Comparison of ENCODE assay signal across 24 cellular contexts in the genomic region with DNA sequence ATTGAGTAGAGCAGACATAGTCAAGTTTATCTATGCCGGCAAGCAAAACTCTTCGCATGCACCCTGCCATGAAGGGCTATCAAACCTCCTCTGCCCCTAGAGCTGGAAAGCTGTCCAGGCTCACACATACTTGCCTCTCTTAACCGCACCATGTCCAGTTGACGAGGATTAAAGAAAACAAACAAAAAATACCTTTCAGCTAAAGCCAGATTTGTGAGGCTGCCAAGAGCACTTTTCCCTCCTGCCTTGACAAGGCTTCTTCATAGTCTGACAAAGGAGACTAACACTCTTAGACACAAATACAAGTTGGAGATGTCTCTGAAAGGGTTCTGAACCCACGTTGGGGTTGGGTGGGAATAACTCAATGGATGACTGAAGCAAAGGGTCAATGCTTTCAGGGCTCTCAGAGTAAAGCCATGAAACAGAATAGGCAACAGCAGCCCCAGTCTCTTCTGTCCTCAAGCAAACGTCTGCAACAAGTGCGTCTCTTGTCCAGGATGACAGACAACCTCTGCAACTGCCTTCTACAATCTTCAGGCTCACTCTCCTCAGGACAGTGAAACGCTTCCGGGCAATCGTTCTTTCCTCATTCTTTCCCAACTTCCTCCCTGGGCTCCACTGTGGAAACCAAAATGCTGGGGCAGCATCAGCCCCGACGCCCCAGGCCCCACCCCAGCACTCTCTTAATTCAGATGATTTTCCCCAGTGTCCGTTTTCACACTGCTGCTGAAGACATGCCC. TPM values are rescaled to one million over a fixed set of nuclear protein-coding genes. Genes with fewer than 3 reads are reported as not detected.
DNase-seq lines count a peak whose midpoint lies in the region; ATAC-seq, FAIRE-seq and TF ChIP-seq lines count a peak whose summit lies in the region.
"Had no signal": no experiment of that assay in that cellular context is flagged by ENCODE, and none has a peak within 500 bp of the region (broad histone marks: within the 10 kb centered on the region; RNA-seq: fewer than 3 reads in every experiment).

No MANE protein-coding gene starts in this region.

- H3K27me3 ChIP-seq in pancreas: no peaks in the 10 kb centered on the region
- H3K27me3 ChIP-seq: cardiac muscle cell, Peyer's patch, right atrium auricular region, upper lobe of left lung had no signal

- peaks cover 0 to 2% (median 1%) of the 10 kb centered on the region in 3 donors for H3K27me3 Mint-ChIP-seq in CD14-positive monocyte (ENCODE audit: low read depth in 3 of 3)
- H3K27me3 Mint-ChIP-seq: activated CD4-positive, alpha-beta memory T cell treated with anti-CD3 and anti-CD28 coated beads for 36 hours; CD4-positive, CD25-positive, alpha-beta regulatory T cell had no signal

- DNase-seq in CD14-positive monocyte (ENCODE audit: low spot score) (no peak), NOMO-1 treated with dmso at 0.1 percent for 144 hours (lab: John Stamatoyannopoulos, UW; ENCODE audit: unreplicated experiment) (peak; percentile 42), astrocyte of the cerebellum (ENCODE audit: low read depth) (peak; percentile 68), kidney glomerular epithelial cell (lab: John Stamatoyannopoulos, UW) (peak; percentile 5), pancreas (no peak), kidney (no peak)
- no peak for DNase-seq in central memory CD4-positive, alpha-beta T cell
- DNase-seq: activated CD4-positive, alpha-beta memory T cell treated with anti-CD3 and anti-CD28 coated beads for 36 hours; activated T-cell treated with anti-CD3 and anti-CD28 coated beads, Interleukin-2, amount 50 U/mL, for 4 hours; CD4-positive, CD25-positive, alpha-beta regulatory T cell; effector CD8-positive, alpha-beta T cell; NCI-H1694; NCI-H510A; Peyer's patch; stimulated activated naive CD4-positive, alpha-beta T cell treated with Interleukin-2 at 50 U/mL for 16 hours had no signal

- TF ChIP-seq CTCF in CD14-positive monocyte (IDR thresholded peaks at IDR 0.05) (no peak), astrocyte of the cerebellum (IDR thresholded peaks at IDR 0.05; ENCODE audit: low read depth, low read length, missing control alignments) (no peak), pancreas (IDR thresholded peaks at IDR 0.05) (no peak), kidney (IDR thresholded peaks at IDR 0.05; ENCODE audit: borderline replicate concordance, extremely low read depth, insufficient read depth) (no peak)

- H3K27ac Mint-ChIP-seq in CD14-positive monocyte: peak overlapping the region in 1 of 7 donors; percentile 53
- H3K27ac Mint-ChIP-seq: activated CD4-positive, alpha-beta memory T cell treated with anti-CD3 and anti-CD28 coated beads for 36 hours; activated naive CD4-positive, alpha-beta T cell treated with anti-CD3 and anti-CD28 coated beads, Interleukin-2, amount 50 U/mL, for 72 hours; CD4-positive, CD25-positive, alpha-beta regulatory T cell had no signal

- H3K4me3 Mint-ChIP-seq in CD14-positive monocyte: peak overlapping the region; percentile 7 to 38
- H3K4me3 Mint-ChIP-seq: activated CD4-positive, alpha-beta memory T cell treated with anti-CD3 and anti-CD28 coated beads for 36 hours; activated T-cell treated with anti-CD3 and anti-CD28 coated beads, Interleukin-2, amount 50 U/mL, for 4 hours; CD4-positive, CD25-positive, alpha-beta regulatory T cell; neural crest cell had no signal

- no peaks in the 10 kb centered on the region for H3K4me1 Mint-ChIP-seq in CD14-positive monocyte
- H3K4me1 Mint-ChIP-seq: CD4-positive, CD25-positive, alpha-beta regulatory T cell; neural crest cell had no signal

- H3K9me3 Mint-ChIP-seq in CD14-positive monocyte: peaks cover 9 to 31% (median 18%) of the 10 kb centered on the region in 7 donors

- H3K4me1 ChIP-seq in pancreas (peaks cover 0 to 6% (median 0%) of the 10 kb centered on the region in 3 donors), kidney (ENCODE audit: control insufficient read depth in 1 of 2, insufficient read depth in 1 of 2, low read depth in 1 of 2, low read length in 2 of 2) (no peaks in the 10 kb centered on the region)
- H3K4me1 ChIP-seq: A549, Peyer's patch, right atrium auricular region, upper lobe of left lung had no signal

- peaks cover 10 to 26% of the 10 kb centered on the region in 2 donors for H3K36me3 Mint-ChIP-seq in CD14-positive monocyte

- FAIRE-seq in pancreas (lab: Jason Lieb, UNC) (no peak), kidney (lab: Jason Lieb, UNC) (no peak)
- FAIRE-seq: A549, keratinocyte had no signal

- WGBS in pancreas, 2 donors: 91 to 92% methylated on average over 13 of the region's 13 CpGs

- intact Hi-C loops in CD14-positive monocyte (cut with micrococcal nuclease): no loop called here
- intact Hi-C loops in pancreas (cut with DNase I): no loop called here
- intact Hi-C loops in kidney (cut with DNase I): no loop called here

- no peak overlapping the region for H3K9ac ChIP-seq in kidney (ENCODE audit: low read length in 2 of 2)

- ATAC-seq in pancreas (no peak), GM19467 (IDR thresholded peaks at IDR 0.05; ENCODE audit: unreplicated experiment) (no peak)
- ATAC-seq: A549; activated naive CD4-positive, alpha-beta T cell treated with anti-CD3 and anti-CD28 coated beads, Interleukin-2, amount 50 U/mL, for 72 hours; activated T-cell treated with anti-CD3 and anti-CD28 coated beads, Interleukin-2, amount 50 U/mL, for 4 hours; HCT116 had no signal

- H3K9me3 ChIP-seq in pancreas (no peaks in the 10 kb centered on the region), kidney (ENCODE audit: control insufficient read depth in 1 of 2, low read length in 2 of 2) (peaks cover 0 to 2% of the 10 kb centered on the region in 2 donors)
- H3K9me3 ChIP-seq: Peyer's patch had no signal

- in situ Hi-C loops in astrocyte of the cerebellum (cut with HindIII; ENCODE audit: low sequenced_read_pairs): no loop called here

- H3K4me3 ChIP-seq in astrocyte of the cerebellum (ENCODE audit: low read depth, low read length) (no peak overlapping the region), pancreas (no peak overlapping the region), kidney (ENCODE audit: low read length in 2 of 2) (no peak overlapping the region)
- H3K4me3 ChIP-seq: A549, cardiac muscle cell, Peyer's patch, right atrium auricular region, upper lobe of left lung had no signal

- H3K27ac ChIP-seq in pancreas (no peak overlapping the region), kidney (ENCODE audit: low read depth in 2 of 2, low read length in 2 of 2) (no peak overlapping the region)
- H3K27ac ChIP-seq: A549, cardiac muscle cell, Peyer's patch, right atrium auricular region had no signal

- no peaks in the 10 kb centered on the region for H3K36me3 ChIP-seq in pancreas
- H3K36me3 ChIP-seq in kidney (ENCODE audit: control insufficient read depth in 1 of 2, insufficient read depth in 2 of 2, low read length in 2 of 2): no peaks in the 10 kb centered on the region
- H3K36me3 ChIP-seq: cardiac muscle cell, Peyer's patch, right atrium auricular region, upper lobe of left lung had no signal

RNA-seq across cellular contexts. Expression of a gene that starts 57.8 kb away (rescaled TPM):
- polyA plus RNA-seq in CD14-positive monocyte (1 to 10 TPM; 6.4 to 6.9 TPM), pancreas (1 to 10 TPM; 1.6 to 2.3 TPM), kidney (ENCODE audit: insufficient read depth, low read depth, low replicate concordance) (3.3 TPM)
- total RNA-seq in pancreas (1 to 10 TPM; 1.8 to 6.4 (median 2.7) TPM), kidney (12.3 TPM)

Comparison
In these comparisons a context has a peak if more than half of its experiments do, and no peak if none do; other contexts are left out.
1. DNase-seq: peak in NOMO-1 treated with dmso at 0.1 percent for 144 hours (single experiment), astrocyte of the cerebellum (single experiment) and kidney glomerular epithelial cell (single experiment); none in CD14-positive monocyte (single experiment), central memory CD4-positive, alpha-beta T cell (single experiment), pancreas (0 of 6) and kidney (single experiment).